9 cellular contexts compared by ENCODE assay signal in genomic region chr7:128344431-128344774, GRCh38. TPM values are rescaled to one million over a fixed set of nuclear protein-coding genes. Genes with fewer than 3 reads are reported as not detected.
DNase-seq lines count a peak whose midpoint lies in the region; ATAC-seq, FAIRE-seq and TF ChIP-seq lines count a peak whose summit lies in the region.
"Had no signal": no experiment of that assay in that cellular context is flagged by ENCODE, and none has a peak within 500 bp of the region (broad histone marks: within the 10 kb centered on the region; RNA-seq: fewer than 3 reads in every experiment).

No MANE protein-coding gene starts in this region.

- peak overlapping the region; percentile 83; the same call in 1 of the 2 replicates for H3K4me3 ChIP-seq in BLaER1
- H3K4me3 ChIP-seq in KMS-11 (IDR thresholded peaks at IDR 0.05; ENCODE audit: insufficient read depth, low read depth, low read length): no peak overlapping the region
- H3K4me3 ChIP-seq in GM12878: no peak overlapping the region
- H3K4me3 ChIP-seq in H7 (ENCODE audit: insufficient read depth, low read depth, low read length): no peak overlapping the region

- FAIRE-seq in GM12878 (lab: Jason Lieb, UNC): no peak

- H3K36me3 ChIP-seq in BLaER1: peaks cover 21% of the 10 kb centered on the region
- peaks cover 3% of the 10 kb centered on the region; the same call in 1 of the 2 replicates for H3K36me3 ChIP-seq in KMS-11 (ENCODE audit: insufficient read depth)
- H3K36me3 ChIP-seq in GM12878 (ENCODE audit: control insufficient read depth in 2 of 2, insufficient read depth in 2 of 2, low read length in 1 of 2): no peaks in the 10 kb centered on the region; a peak in 1 of 4 replicates
- peaks cover 2% of the 10 kb centered on the region for H3K36me3 ChIP-seq in H7 (replicated peaks; ENCODE audit: control insufficient read depth, insufficient read depth, low read length)

- SMC1A ChIA-PET in GM12878 (lab: Charles Lee; ENCODE audit: uncharacterized antibody, unreplicated experiment): interaction anchor here (0.8 to 1.3 kb wide), 3 partner anchors 46 to 136 kb away, joined by 3 to 4 read pairs (median 3); no protein-coding TSS in a partner anchor

- no TSS peak for BruUV-seq in GM12878 (replicated peaks; lab: Mats Ljungman, UMichigan)

- in situ Hi-C loops in GM12878 (cut with MboI): no loop called here

- H3K4me1 ChIP-seq in BLaER1 (peaks cover 25% of the 10 kb centered on the region), KMS-11 (ENCODE audit: low read depth, poor library complexity, severe bottlenecking) (peaks cover 37% of the 10 kb centered on the region), GM12878 (ENCODE audit: control insufficient read depth, insufficient read depth, low read length) (peaks cover 9% of the 10 kb centered on the region)

- peaks cover 0 to 12% (median 10%) of the 10 kb centered on the region in 5 donors for H3K27me3 Mint-ChIP-seq in naive thymus-derived CD8-positive, alpha-beta T cell

- no peak for DNase-seq in GM12878 (ENCODE audit: low read depth, low spot score)
- no peak for DNase-seq in naive thymus-derived CD8-positive, alpha-beta T cell
- DNase-seq in NCI-H526 (lab: John Stamatoyannopoulos, UW): no peak
- DNase-seq in NK-92 treated with Interleukin-12 subunit alpha and Interleukin-12 subunit beta, amount 100 ng/mL, for 24 hours (lab: John Stamatoyannopoulos, UW): no peak
- no peak for DNase-seq in activated effector memory CD4-positive, alpha-beta T cell treated with Interleukin-2 at 50 U/mL for 16 hours
- DNase-seq in H7: no peak

- CTCF ChIA-PET in GM12878 (lab: Yijun Ruan, JAX): interaction anchor here (0.5 to 6.0 kb wide), 13 partner anchors 10 to 875 kb away, joined by 3 to 106 read pairs (median 3); partner anchors contain the start of gene METTL2B

- TF ChIP-seq POLR2A in GM12878 (IDR thresholded peaks at IDR 0.05; ENCODE audit: low read depth, low read length): no peak

- H3K9ac ChIP-seq in BLaER1 (no peak overlapping the region), KMS-11 (peak overlapping the region; percentile 87; the same call in 1 of the 2 replicates), GM12878 (ENCODE audit: control insufficient read depth, insufficient read depth, low read length) (no peak overlapping the region)

- no peak overlapping the region for H3K27ac ChIP-seq in BLaER1
- H3K27ac ChIP-seq in KMS-11: peak overlapping the region; percentile 76; the same call in 1 of the 2 replicates
- no peak overlapping the region for H3K27ac ChIP-seq in GM12878 (ENCODE audit: control insufficient read depth, insufficient read depth)

- no peak for TF ChIP-seq EP300 in GM12878 (IDR thresholded peaks at IDR 0.05; ENCODE audit: borderline replicate concordance in 1 of 2, control insufficient read depth in 1 of 2, low read depth in 2 of 2, low read length in 2 of 2)

- peak overlapping the region in 2 of 10 donors; percentile 35 to 81 for H3K27ac Mint-ChIP-seq in naive thymus-derived CD8-positive, alpha-beta T cell

- H4K20me1 ChIP-seq in BLaER1 (peaks cover 34% of the 10 kb centered on the region), KMS-11 (ENCODE audit: insufficient read depth) (0 out of 2 replicates have a peak, but pooled peaks cover 4% of the 10 kb centered on the region), GM12878 (ENCODE audit: control insufficient read depth, insufficient read depth) (no peaks in the 10 kb centered on the region)

- no peak for ATAC-seq in GM12878
- ATAC-seq in naive thymus-derived CD8-positive, alpha-beta T cell: no peak

- H3K27me3 ChIP-seq in BLaER1 (peaks cover 6% of the 10 kb centered on the region; the same call in 1 of the 2 replicates), KMS-11 (ENCODE audit: insufficient read depth, low read depth) (no peaks in the 10 kb centered on the region), GM12878 (replicated peaks in 1 of 2; ENCODE audit: control insufficient read depth in 2 of 2, insufficient read depth in 2 of 2, low read length in 1 of 2) (0 out of 4 replicates have a peak, but pooled peaks cover 0 to 2% of the 10 kb centered on the region in 2 experiments), H7 (ENCODE audit: control insufficient read depth, insufficient read depth, low read length) (peaks cover 11% of the 10 kb centered on the region)

- no peaks in the 10 kb centered on the region for H3K9me3 Mint-ChIP-seq in naive thymus-derived CD8-positive, alpha-beta T cell

- H3K4me3 Mint-ChIP-seq in naive thymus-derived CD8-positive, alpha-beta T cell: peak overlapping the region in 7 of 10 donors; percentile 62 to 98 (median 73)

- 78% methylated on average over 5 of the region's 5 CpGs for WGBS in GM12878 (ENCODE audit: insufficient coverage, insufficient replicate concordance, low lambda C conversion rate, missing lambda C conversion rate)

- POLR2A ChIA-PET in GM12878 (lab: Charles Lee): interaction anchor here (0.8 kb wide), 1 partner anchor 111 kb away, joined by 3 read pairs; the partner anchor contains the start of gene HILPDA
- POLR2A ChIA-PET in naive thymus-derived CD8-positive, alpha-beta T cell (lab: Charles Lee): interaction anchor here (1.0 to 1.9 kb wide), 6 partner anchors 9 to 1707 kb away, joined by 3 to 7 read pairs (median 4); partner anchors contain the start of genes GCC1, HILPDA, ZC3HC1 and ZNF800

- intact Hi-C loops in GM12878 (cut with micrococcal nuclease; ENCODE audit: unreplicated experiment): no loop called here

- H3K4me2 ChIP-seq in BLaER1 (peak overlapping the region; percentile 52), KMS-11 (peak overlapping the region; percentile 77), GM12878 (ENCODE audit: control insufficient read depth, insufficient read depth) (peak overlapping the region; percentile 69)

- H2AFZ ChIP-seq in KMS-11 (ENCODE audit: low read depth) (peak overlapping the region; percentile 87), GM12878 (ENCODE audit: control insufficient read depth, low read depth, low read length) (peak overlapping the region; percentile 91)

- peaks cover 16 to 39% (median 34%) of the 10 kb centered on the region in 4 donors for H3K4me1 Mint-ChIP-seq in naive thymus-derived CD8-positive, alpha-beta T cell

- TF ChIP-seq CTCF in KMS-11 (conservative IDR thresholded peaks at IDR 0.05; ENCODE audit: low read depth, low read length) (no peak), GM12878 (IDR thresholded peaks at IDR 0.05 in 2 of 3, conservative IDR thresholded peaks at IDR 0.05 in 1 of 3; ENCODE audit: control insufficient read depth in 2 of 3, extremely low read depth in 1 of 3, insufficient read depth in 1 of 3, low read depth in 3 of 3, low read length in 3 of 3) (no peak)

- TF ChIP-seq RAD21 in GM12878 (IDR thresholded peaks at IDR 0.05; ENCODE audit: insufficient read depth, low read depth, low read length): no peak

- RAD21 ChIA-PET in GM12878 (lab: Charles Lee; ENCODE audit: unreplicated experiment): interaction anchor here (0.7 kb wide), 1 partner anchor 43 kb away, joined by 3 read pairs; no protein-coding TSS in a partner anchor

- H3K9me3 ChIP-seq in BLaER1 (no peaks in the 10 kb centered on the region), GM12878 (replicated peaks; ENCODE audit: control insufficient read depth, insufficient read depth, low read length) (no peaks in the 10 kb centered on the region)

- peaks cover 42% of the 10 kb centered on the region for H3K79me2 ChIP-seq in KMS-11 (ENCODE audit: insufficient read depth, low read depth)
- H3K79me2 ChIP-seq in GM12878 (ENCODE audit: control insufficient read depth, insufficient read depth, low read length): peaks cover 28% of the 10 kb centered on the region

- peaks cover 0 to 14% (median 0%) of the 10 kb centered on the region in 3 donors for H3K36me3 Mint-ChIP-seq in naive thymus-derived CD8-positive, alpha-beta T cell

TF ChIP-seq in GM12878, 131 proteins besides CTCF, POLR2A, EP300 and RAD21 (continues in another document):
- TF ChIP-seq FOXM1 (IDR thresholded peaks at IDR 0.05; ENCODE audit: low read depth, low read length): no peak

RNA-seq across cellular contexts. Expression of gene RBM28, which starts 0.7 kb away (rescaled TPM):
- total RNA-seq in GM12878 (2013; cell fraction: nucleolus; rRNA removed): 71.8 and 81.5 TPM in 2 replicates
- total RNA-seq in GM12878 (2014; rRNA removed) (14.3 and 16.0 TPM in 2 replicates), GM12878 (2014; rRNA removed; fragmentation: Illumina TruSeq; extraction: Trizol) (32.0 and 34.9 TPM in 2 replicates), GM12878 (2021) (40.8 and 47.0 TPM in 2 replicates)
- polyA plus RNA-seq in GM12878 (2011; ENCODE audit: low read depth): 12.3 TPM
- polyA plus RNA-seq in GM12878 (2011; rRNA removed) (26.5 and 38.2 TPM in 2 replicates), GM12878 (2014; fragmentation: Illumina TruSeq; extraction: Trizol) (36.1 and 46.4 TPM in 2 replicates), GM12878 (2014; fragmentation: Nextera tagmentation; extraction: Ambion mirVana) (10 to 100 TPM; 17.9 to 29.6 TPM), GM12878 (2014; rRNA removed) (26.2 and 33.7 TPM in 2 replicates), GM12878 (2016; fragmentation: Nextera tagmentation; extraction: Ambion mirVana) (10 to 100 TPM; 39.6 to 50.4 TPM)
- 15.4 and 15.7 TPM in 2 replicates for polyA plus RNA-seq in GM12878 (2011; cell fraction: cytosol; rRNA removed)
- 43.0 and 51.6 TPM in 2 replicates for polyA plus RNA-seq in GM12878 (2011; cell fraction: nucleus; rRNA removed)
- polyA plus RNA-seq in GM12878 (2012): 17.9 and 20.5 TPM in 2 replicates
- 10.9 and 15.8 TPM in 2 replicates for polyA minus RNA-seq in GM12878 (2011; rRNA and poly(A)+ RNA removed)
- polyA minus RNA-seq in GM12878 (2011; cell fraction: cytosol; rRNA and poly(A)+ RNA removed): 9.2 and 11.4 TPM in 2 replicates
- polyA minus RNA-seq in GM12878 (2011; cell fraction: nucleus; rRNA and poly(A)+ RNA removed): 7.6 and 11.1 TPM in 2 replicates
- total RNA-seq in naive thymus-derived CD8-positive, alpha-beta T cell: 10 to 100 TPM; 48.5 to 53.8 TPM
- polyA plus RNA-seq in naive thymus-derived CD8-positive, alpha-beta T cell: 1 to 10 TPM; 8.4 to 9.1 (median 8.5) TPM
- total RNA-seq in H7 (2014; rRNA removed; shearing (Covaris generic)): 24.2 and 29.4 TPM in 2 replicates

RNA-seq across cellular contexts. Expression of gene PRRT4, which starts 17.1 kb away (rescaled TPM):
- not detected in 2 replicates for total RNA-seq in GM12878 (2013; cell fraction: nucleolus; rRNA removed)
- total RNA-seq in GM12878 (2014; rRNA removed): not detected in 2 replicates
- not detected in 2 replicates for total RNA-seq in GM12878 (2014; rRNA removed; fragmentation: Illumina TruSeq; extraction: Trizol)
- not detected in 2 replicates for total RNA-seq in GM12878 (2021)
- polyA plus RNA-seq in GM12878 (2011; ENCODE audit: low read depth): not detected
- polyA plus RNA-seq in GM12878 (2011; rRNA removed): not detected in 2 replicates
- not detected in 2 replicates for polyA plus RNA-seq in GM12878 (2011; cell fraction: cytosol; rRNA removed)
- not detected in 2 replicates for polyA plus RNA-seq in GM12878 (2011; cell fraction: nucleus; rRNA removed)
- polyA plus RNA-seq in GM12878 (2012): not detected in 2 replicates
- not detected in 2 replicates for polyA plus RNA-seq in GM12878 (2014; fragmentation: Illumina TruSeq; extraction: Trizol)
- not detected for polyA plus RNA-seq in GM12878 (2014; fragmentation: Nextera tagmentation; extraction: Ambion mirVana)
- polyA plus RNA-seq in GM12878 (2014; rRNA removed): not detected in 2 replicates
- not detected for polyA plus RNA-seq in GM12878 (2016; fragmentation: Nextera tagmentation; extraction: Ambion mirVana)
- polyA minus RNA-seq in GM12878 (2011; rRNA and poly(A)+ RNA removed): not detected in 2 replicates
- polyA minus RNA-seq in GM12878 (2011; cell fraction: cytosol; rRNA and poly(A)+ RNA removed): not detected in 2 replicates
- polyA minus RNA-seq in GM12878 (2011; cell fraction: nucleus; rRNA and poly(A)+ RNA removed): not detected in 2 replicates
- under 1 TPM; 0.82 to 0.96 TPM for total RNA-seq in naive thymus-derived CD8-positive, alpha-beta T cell
- polyA plus RNA-seq in naive thymus-derived CD8-positive, alpha-beta T cell: under 1 TPM; 0.07 to 0.34 (median 0.19) TPM
- 0.14 and 0.67 TPM in 2 replicates for total RNA-seq in H7 (2014; rRNA removed; shearing (Covaris generic))
- total RNA-seq: renal cortical epithelial cell had no signal
